ENCODE assay signal across 25 cellular contexts in genomic region chr5:173634465-173634983, GRCh38. TPM values are rescaled to one million over a fixed set of nuclear protein-coding genes. Genes with fewer than 3 reads are reported as not detected.
DNase-seq lines count a peak whose midpoint lies in the region; ATAC-seq, FAIRE-seq and TF ChIP-seq lines count a peak whose summit lies in the region.
"Had no signal": no experiment of that assay in that cellular context is flagged by ENCODE, and none has a peak within 500 bp of the region (broad histone marks: within the 10 kb centered on the region; RNA-seq: fewer than 3 reads in every experiment).

No MANE protein-coding gene starts in this region.

- H3K9ac ChIP-seq in H1 (replicated peaks in 1 of 4; ENCODE audit: extremely low read depth in 1 of 4, low read depth in 3 of 4, low read length in 3 of 4) = no peak overlapping the region
- no peak overlapping the region for H3K9ac ChIP-seq in HepG2 (ENCODE audit: insufficient read depth, low read depth, low read length)
- H3K9ac ChIP-seq: BLaER1 had no signal

- H3K4me3 ChIP-seq in breast epithelium = no peak overlapping the region
- H3K4me3 ChIP-seq in H1 (ENCODE audit: extremely low read depth in 1 of 4, insufficient read depth in 2 of 4, low read depth in 3 of 4, low read length in 4 of 4) = no peak overlapping the region
- no peak overlapping the region for H3K4me3 ChIP-seq in HepG2 (replicated peaks in 1 of 3; ENCODE audit: insufficient read depth in 1 of 3, low read depth in 2 of 3, low read length in 3 of 3)
- H3K4me3 ChIP-seq: BLaER1, GM12878, SJSA1 had no signal

- no peak overlapping the region for H2AK5ac ChIP-seq in H1 (ENCODE audit: low read depth, low read length)

- H2BK120ac ChIP-seq in H1 (replicated peaks; ENCODE audit: low read depth, low read length) = no peak overlapping the region

- peak overlapping the region; percentile 78; the same call in 1 of the 2 replicates for H2BK12ac ChIP-seq in H1 (ENCODE audit: low read depth, low read length)

- no peak overlapping the region for H3K4me3 Mint-ChIP-seq in MCF 10A (ENCODE audit: unreplicated experiment)
- H3K4me3 Mint-ChIP-seq: CD4-positive, alpha-beta T cell had no signal

- no peak for TF ChIP-seq EP300 in H1 (IDR thresholded peaks at IDR 0.05; ENCODE audit: borderline replicate concordance in 1 of 2, low read depth in 2 of 2, low read length in 2 of 2)
- no peak for TF ChIP-seq EP300 in HepG2 (IDR thresholded peaks at IDR 0.05; ENCODE audit: low read depth in 2 of 2, low read length in 2 of 2)
- TF ChIP-seq EP300 in HepG2 (CRISPR knock-in tag; IDR thresholded peaks at IDR 0.05; ENCODE audit: borderline replicate concordance) = no peak

- H3K4me2 ChIP-seq in H1 (ENCODE audit: insufficient read depth in 1 of 2, low read depth in 2 of 2, low read length in 2 of 2) = no peak overlapping the region
- H3K4me2 ChIP-seq in HepG2 (ENCODE audit: low read depth, low read length) = no peak overlapping the region
- H3K4me2 ChIP-seq: BLaER1 had no signal

- H3K23me2 ChIP-seq in H1 (ENCODE audit: low read depth, low read length) = no peaks in the 10 kb centered on the region; the same call in 1 of the 2 replicates

- peak overlapping the region; percentile 22; the same call in 1 of the 2 replicates for H2BK15ac ChIP-seq in H1 (ENCODE audit: low read length)

- TF ChIP-seq CTCF in MCF 10A (IDR thresholded peaks at IDR 0.05; ENCODE audit: unreplicated experiment) (no peak), breast epithelium (IDR thresholded peaks at IDR 0.05) (no peak), H1 (IDR thresholded peaks at IDR 0.05; ENCODE audit: control extremely low read depth in 1 of 3, insufficient read depth in 1 of 3, low read depth in 1 of 3, low read length in 3 of 3) (no peak), HepG2 (CRISPR knock-in tag; IDR thresholded peaks at IDR 0.05) (no peak), GM10266 (IDR thresholded peaks at IDR 0.05; ENCODE audit: control insufficient read depth, insufficient read depth, low read depth, missing control alignments) (no peak)

- H3K36me3 ChIP-seq in breast epithelium (no peaks in the 10 kb centered on the region), H1 (ENCODE audit: control insufficient read depth in 2 of 4, insufficient read depth in 4 of 4, low read length in 3 of 4) (no peaks in the 10 kb centered on the region), HepG2 (replicated peaks in 1 of 2; ENCODE audit: control insufficient read depth in 1 of 2, insufficient read depth in 2 of 2, low read length in 2 of 2) (no peaks in the 10 kb centered on the region)
- H3K36me3 ChIP-seq: BLaER1, SJSA1 had no signal

- peaks cover 12% of the 10 kb centered on the region for H3K4me1 Mint-ChIP-seq in MCF 10A (ENCODE audit: insufficient read depth, unreplicated experiment)

- CTCF ChIA-PET in MCF 10A (lab: Yijun Ruan, JAX) (interaction anchor here (0.6 to 1.5 kb wide), 5 partner anchors 18 to 1155 kb away, joined by 3 to 5 read pairs (median 3); partner anchors contain the start of gene BOD1), H1 (lab: Charles Lee; ENCODE audit: partially characterized antibody) (interaction anchor here (0.7 to 3.5 kb wide), 8 partner anchors 8 to 291 kb away, joined by 3 to 16 read pairs (median 4); no protein-coding TSS in a partner anchor), HepG2 (lab: Yijun Ruan, JAX; ENCODE audit: low intra/inter-chr PET ratio, low total read pairs) (no interaction called here)

- FAIRE-seq in H1 (lab: Jason Lieb, UNC) (no peak), HepG2 (lab: Jason Lieb, UNC) (no peak)
- FAIRE-seq: D721Med, G401.6, GM12878 had no signal

- no TSS peak for BruUV-seq in MCF 10A (replicated peaks; lab: Mats Ljungman, UMichigan)
- no TSS peak for BruUV-seq in HepG2 (replicated peaks; lab: Mats Ljungman, UMichigan)

- peak overlapping the region; percentile 1 for H3K27ac Mint-ChIP-seq in MCF 10A (ENCODE audit: low read depth, unreplicated experiment)
- H3K27ac Mint-ChIP-seq: CD4-positive, alpha-beta T cell had no signal

- no peaks in the 10 kb centered on the region for H3K36me3 Mint-ChIP-seq in MCF 10A (ENCODE audit: insufficient read depth, unreplicated experiment)

- H3K9me3 Mint-ChIP-seq in MCF 10A (ENCODE audit: unreplicated experiment) = no peaks in the 10 kb centered on the region
- H3K9me3 Mint-ChIP-seq: CD4-positive, alpha-beta T cell had no signal

- no peak for TF ChIP-seq POLR2A in breast epithelium (IDR thresholded peaks at IDR 0.05)
- no peak for TF ChIP-seq POLR2A in H1 (IDR thresholded peaks at IDR 0.05; ENCODE audit: control extremely low read depth in 1 of 2, low read depth in 2 of 2, low read length in 2 of 2)
- no peak for TF ChIP-seq POLR2A in HepG2 (IDR thresholded peaks at IDR 0.05; ENCODE audit: insufficient read depth in 1 of 2, low read depth in 2 of 2, low read length in 2 of 2)

- no peak overlapping the region for H3K23ac ChIP-seq in H1 (ENCODE audit: insufficient read length)

- H3K27me3 ChIP-seq in breast epithelium (no peaks in the 10 kb centered on the region), H1 (replicated peaks in 1 of 4; ENCODE audit: control insufficient read depth in 3 of 4, extremely low read depth in 1 of 4, insufficient read depth in 3 of 4, low read length in 3 of 4) (no peaks in the 10 kb centered on the region), HepG2 (ENCODE audit: control insufficient read depth in 1 of 2, insufficient read depth in 2 of 2, low read length in 2 of 2) (no peaks in the 10 kb centered on the region)
- H3K27me3 ChIP-seq: BLaER1, SJSA1 had no signal

- in situ Hi-C loops in HepG2 (cut with HindIII; ENCODE audit: extremely low pct_ligation_motif_present, low pct_unique_long_range_greater_than_20kb) = no loop called here

- peak overlapping the region; percentile 10 for H4K91ac ChIP-seq in H1 (replicated peaks; ENCODE audit: insufficient read length, low read length)

- ATAC-seq in HepG2 = no peak
- ATAC-seq in GM21825 (IDR thresholded peaks at IDR 0.05; ENCODE audit: unreplicated experiment) = no peak
- ATAC-seq: GM12878, HCT116, PC-3 had no signal

- H3K9me3 ChIP-seq in breast epithelium (no peaks in the 10 kb centered on the region), H1 (ENCODE audit: insufficient read depth in 2 of 2, low read depth in 1 of 2, low read length in 1 of 2) (no peaks in the 10 kb centered on the region), HepG2 (ENCODE audit: low read length) (no peaks in the 10 kb centered on the region)
- H3K9me3 ChIP-seq: BLaER1, SJSA1 had no signal

- H3K4me1 ChIP-seq in breast epithelium (no peaks in the 10 kb centered on the region), H1 (replicated peaks in 1 of 4; ENCODE audit: control insufficient read depth in 3 of 4, insufficient read depth in 4 of 4, low read length in 3 of 4) (peaks cover 0 to 5% (median 2%) of the 10 kb centered on the region in 4 experiments; a peak in 4 of 7 replicates), HepG2 (ENCODE audit: insufficient read depth, low read length) (peaks cover 35% of the 10 kb centered on the region)
- H3K4me1 ChIP-seq: SJSA1 had no signal

- H3K27me3 Mint-ChIP-seq in MCF 10A (ENCODE audit: insufficient read depth, unreplicated experiment) = no peaks in the 10 kb centered on the region

- H3K79me2 ChIP-seq in H1 (ENCODE audit: control insufficient read depth in 1 of 2, insufficient read depth in 2 of 2, low read length in 2 of 2) (no peaks in the 10 kb centered on the region), HepG2 (ENCODE audit: insufficient read depth, low read length) (no peaks in the 10 kb centered on the region)

- no peaks in the 10 kb centered on the region for H3K79me1 ChIP-seq in H1 (ENCODE audit: low read depth, low read length)

- H2BK20ac ChIP-seq in H1 (ENCODE audit: low read length) = peak overlapping the region; percentile 40; the same call in 1 of the 2 replicates

- WGBS in H1 (ENCODE audit: extremely low coverage in 1 of 2, insufficient coverage in 1 of 2, insufficient read length in 1 of 2, insufficient replicate concordance in 2 of 2, low coverage in 1 of 2, low lambda C conversion rate in 2 of 2, missing lambda C conversion rate in 1 of 2), 2 experiments = 94% methylated on average over 4 of the region's 4 CpGs; no CpG with 5 or more reads in 1 of the 2 experiments
- WGBS in HepG2 (ENCODE audit: low lambda C conversion rate) = 60% methylated on average over 4 of the region's 4 CpGs

- H4K8ac ChIP-seq in H1 (ENCODE audit: extremely low read depth, insufficient read depth, low read length) = no peak overlapping the region

- intact Hi-C loops in MCF 10A (cut with micrococcal nuclease) (no loop called here), breast epithelium (cut with DNase I; ENCODE audit: low total_unique reads) (no loop called here), HepG2 (cut with micrococcal nuclease; ENCODE audit: unreplicated experiment) (no loop called here)

- H4K5ac ChIP-seq in H1 (ENCODE audit: insufficient read length, low read depth, low read length) = no peak overlapping the region

- peak overlapping the region; percentile 60; the same call in 1 of the 2 replicates for H3K18ac ChIP-seq in H1 (ENCODE audit: extremely low read depth, low read length)

- H2AFZ ChIP-seq in H1 (ENCODE audit: low read length) = no peak overlapping the region
- H2AFZ ChIP-seq in HepG2 (ENCODE audit: low read length) = no peak overlapping the region

- H3K56ac ChIP-seq in H1 (replicated peaks; ENCODE audit: insufficient read length, low read depth, low read length) = no peak overlapping the region

- POLR2A ChIA-PET in MCF 10A (lab: Yijun Ruan, JAX) (interaction anchor here (0.8 to 1.5 kb wide), 5 partner anchors 9 to 309 kb away, joined by 3 to 9 read pairs (median 4); no protein-coding TSS in a partner anchor), H1 (lab: Charles Lee; ENCODE audit: partially characterized antibody) (no interaction called here), HepG2 (lab: Yijun Ruan, JAX) (no interaction called here)

- no peak overlapping the region for H2BK5ac ChIP-seq in H1 (ENCODE audit: low read depth, low read length)

- H3K27ac ChIP-seq in breast epithelium = no peak overlapping the region
- H3K27ac ChIP-seq in H1 (ENCODE audit: low read depth, low read length) = no peak overlapping the region
- H3K27ac ChIP-seq in HepG2 (ENCODE audit: extremely low read length, insufficient read depth, low read length) = no peak overlapping the region
- H3K27ac ChIP-seq: BLaER1, SJSA1 had no signal

- no peak overlapping the region for H3K14ac ChIP-seq in H1 (ENCODE audit: insufficient read length)

- no peak overlapping the region for H3K4ac ChIP-seq in H1 (replicated peaks; ENCODE audit: insufficient read length, low read depth, low read length)

- H4K20me1 ChIP-seq in H1 (replicated peaks in 1 of 2; ENCODE audit: control insufficient read depth in 1 of 2, insufficient read depth in 2 of 2, low read length in 2 of 2) = no peaks in the 10 kb centered on the region
- no peaks in the 10 kb centered on the region for H4K20me1 ChIP-seq in HepG2 (ENCODE audit: insufficient read depth, low read length)
- H4K20me1 ChIP-seq: BLaER1 had no signal

- no peak for DNase-seq in MCF 10A (ENCODE audit: unreplicated experiment)
- no peak for DNase-seq in breast epithelium (ENCODE audit: low spot score in 2 of 2)
- DNase-seq in H1 (ENCODE audit: low read depth in 1 of 2, low spot score in 2 of 2) = no peak
- no peak for DNase-seq in HepG2 (ENCODE audit: low spot score)
- DNase-seq in HPDE6-E6E7 (ENCODE audit: extremely low spot score) = no peak
- no peak for DNase-seq in GM10266 (ENCODE audit: extremely low spot score)
- DNase-seq: 8988T; CD4-positive, alpha-beta T cell; DMS53; Kasumi-1; NCI-H1105 treated with DMSO at 0.1 percent for 48 hours; NCI-H2029; NCI-H446; NCI-H524 treated with DMSO at 0.1 percent for 48 hours; NCI-H82; NK-92 treated with Interleukin-12 subunit alpha and Interleukin-12 subunit beta, amount 100 ng/mL, for 24 hours; Right ventricle myocardium superior had no signal

- no peak for TF ChIP-seq RAD21 in H1 (IDR thresholded peaks at IDR 0.05 in 1 of 2, conservative IDR thresholded peaks at IDR 0.05 in 1 of 2; ENCODE audit: low read depth in 2 of 2, low read length in 2 of 2)
- no peak for TF ChIP-seq RAD21 in HepG2 (CRISPR knock-in tag; IDR thresholded peaks at IDR 0.05)

RNA-seq across cellular contexts. Expression of gene BOD1, which starts 18.1 kb away (rescaled TPM):
- 129 and 139 TPM in 2 replicates for total RNA-seq in MCF 10A (2022)
- total RNA-seq in breast epithelium = 10 to 100 TPM; 61.5 to 68.0 (median 64.6) TPM
- total RNA-seq in H1 (2021; fragmentation: NEBNext Ultra II Directional; extraction: Animal tissue kit (Norgen Biotek cat#: 25700)) = 143 and 149 TPM in 2 replicates
- 83.1 and 107 TPM in 2 replicates for polyA plus RNA-seq in H1 (2011; rRNA removed)
- 127 TPM for polyA plus RNA-seq in H1 (2011; cell fraction: cytosol; rRNA removed)
- polyA plus RNA-seq in H1 (2011; cell fraction: nucleus; rRNA removed) = 58.0 TPM
- 133 to 170 TPM (median 136 TPM) in 4 replicates for polyA plus RNA-seq in H1 (2012, experiment 1 of 2)
- polyA plus RNA-seq in H1 (2012, experiment 2 of 2) = 111 TPM
- 117 TPM for polyA plus RNA-seq in H1 (2013, experiment 1 of 2)
- 117 TPM for polyA plus RNA-seq in H1 (2013, experiment 2 of 2)
- 114 and 131 TPM in 2 replicates for polyA minus RNA-seq in H1 (2011; rRNA and poly(A)+ RNA removed)
- 68.5 TPM for polyA minus RNA-seq in H1 (2011; cell fraction: cytosol; rRNA and poly(A)+ RNA removed)
- 60.4 TPM for polyA minus RNA-seq in H1 (2011; cell fraction: nucleus; rRNA and poly(A)+ RNA removed)
- total RNA-seq in HepG2 (2016; rRNA removed; fragmentation: Illumina TruSeq; extraction: Trizol) = 103 and 107 TPM in 2 replicates
- total RNA-seq in HepG2 (2016; cell fraction: cytosol; rRNA removed; fragmentation: Illumina TruSeq; extraction: Trizol; ENCODE audit: low read depth) = 294 and 338 TPM in 2 replicates
- 97.4 and 104 TPM in 2 replicates for total RNA-seq in HepG2 (2016; cell fraction: insoluble cytoplasmic fraction; rRNA removed; fragmentation: Illumina TruSeq; extraction: Trizol)
- 322 and 357 TPM in 2 replicates for total RNA-seq in HepG2 (2016; cell fraction: membrane; rRNA removed; fragmentation: Illumina TruSeq; extraction: Trizol)
- 52.9 and 56.3 TPM in 2 replicates for total RNA-seq in HepG2 (2016; cell fraction: nucleus; rRNA removed; fragmentation: Illumina TruSeq; extraction: Trizol)
- 68.6 and 81.5 TPM in 2 replicates for polyA plus RNA-seq in HepG2 (2011; rRNA removed)
- 64.4 and 81.3 TPM in 2 replicates for polyA plus RNA-seq in HepG2 (2011; cell fraction: cytosol; rRNA removed)
- 46.1 and 59.4 TPM in 2 replicates for polyA plus RNA-seq in HepG2 (2011; cell fraction: nucleus; rRNA removed)
- polyA plus RNA-seq in HepG2 (2012) = 97.1 and 100 TPM in 2 replicates
- polyA plus RNA-seq in HepG2 (2016; cell fraction: cytosol; fragmentation: Illumina TruSeq; extraction: Trizol; ENCODE audit: low read depth) = 345 and 348 TPM in 2 replicates
- polyA plus RNA-seq in HepG2 (2016; cell fraction: insoluble cytoplasmic fraction; fragmentation: Illumina TruSeq; extraction: Trizol; ENCODE audit: low read depth) = 95.3 and 104 TPM in 2 replicates
- polyA plus RNA-seq in HepG2 (2016; cell fraction: membrane; fragmentation: Illumina TruSeq; extraction: Trizol; ENCODE audit: low read depth) = 290 and 313 TPM in 2 replicates
- 82.4 and 85.5 TPM in 2 replicates for polyA plus RNA-seq in HepG2 (2016; cell fraction: nucleus; fragmentation: Illumina TruSeq; extraction: Trizol; ENCODE audit: insufficient read depth, low read depth)
- 36.5 and 45.8 TPM in 2 replicates for polyA minus RNA-seq in HepG2 (2011; rRNA and poly(A)+ RNA removed; ENCODE audit: low replicate concordance)
- polyA minus RNA-seq in HepG2 (2011; cell fraction: cytosol; rRNA and poly(A)+ RNA removed) = 34.5 and 35.2 TPM in 2 replicates
- 47.1 and 52.1 TPM in 2 replicates for polyA minus RNA-seq in HepG2 (2011; cell fraction: nucleus; rRNA and poly(A)+ RNA removed)
